15 cellular contexts compared by ENCODE assay signal in the genomic region with DNA sequence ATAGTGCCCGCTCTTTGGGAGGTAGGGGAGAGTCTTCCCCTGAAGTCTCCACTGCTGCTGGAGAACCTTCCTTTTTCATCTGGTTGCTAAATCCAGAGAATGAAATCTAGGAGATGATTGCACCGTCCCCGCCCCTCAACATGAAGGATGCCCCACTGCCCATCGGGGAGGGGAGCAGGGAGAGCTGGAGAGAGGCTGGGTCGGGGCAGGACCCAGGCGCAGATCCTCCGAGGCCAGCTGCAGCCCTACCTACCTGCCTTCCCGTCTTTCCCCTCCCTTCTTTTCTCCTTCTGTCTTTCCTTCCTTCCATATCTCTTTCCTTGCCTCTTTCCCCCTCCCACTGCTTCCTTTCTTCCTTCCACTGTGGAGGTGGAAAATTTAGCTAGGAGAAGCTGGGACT. TPM values are rescaled to one million over a fixed set of nuclear protein-coding genes. Genes with fewer than 3 reads are reported as not detected.
DNase-seq lines count a peak whose midpoint lies in the region; TF ChIP-seq lines count a peak whose summit lies in the region.
"Had no signal": no experiment of that assay in that cellular context is flagged by ENCODE, and none has a peak within 500 bp of the region (broad histone marks: within the 10 kb centered on the region; RNA-seq: fewer than 3 reads in every experiment).

No MANE protein-coding gene starts in this region.

- no peak for TF ChIP-seq CTCF in progenitor cell of endocrine pancreas (IDR thresholded peaks at IDR 0.05; ENCODE audit: unreplicated experiment)

- intact Hi-C loops in dendritic cell treated with granulocyte-macrophage colony-stimulating factor and Interleukin-4, amounts not matched to agents 40 ng/mL and 50 ng/mL, for 4 days (cut with micrococcal nuclease) = no loop called here

- H3K4me1 Mint-ChIP-seq in activated naive CD4-positive, alpha-beta T cell treated with anti-CD3 and anti-CD28 coated beads, Interleukin-2, amount 50 U/mL, for 24 hours = peaks cover 35% of the 10 kb centered on the region
- peaks cover 27% of the 10 kb centered on the region for H3K4me1 Mint-ChIP-seq in dendritic cell treated with granulocyte-macrophage colony-stimulating factor and Interleukin-4, amounts not matched to agents 40 ng/mL and 50 ng/mL, for 4 days (ENCODE audit: low read depth)
- H3K4me1 Mint-ChIP-seq in progenitor cell of endocrine pancreas (ENCODE audit: low read depth) = peaks cover 40% of the 10 kb centered on the region

- H3K27me3 Mint-ChIP-seq in activated naive CD4-positive, alpha-beta T cell treated with anti-CD3 and anti-CD28 coated beads, Interleukin-2, amount 50 U/mL, for 24 hours = no peaks in the 10 kb centered on the region
- peaks cover 31% of the 10 kb centered on the region for H3K27me3 Mint-ChIP-seq in dendritic cell treated with granulocyte-macrophage colony-stimulating factor and Interleukin-4, amounts not matched to agents 40 ng/mL and 50 ng/mL, for 4 days
- peaks cover 12% of the 10 kb centered on the region for H3K27me3 Mint-ChIP-seq in progenitor cell of endocrine pancreas
- H3K27me3 Mint-ChIP-seq: activated CD4-positive, alpha-beta memory T cell treated with anti-CD3 and anti-CD28 coated beads for 36 hours; activated T-cell treated with anti-CD3 and anti-CD28 coated beads, Interleukin-2, amount 50 U/mL, for 24 hours had no signal

- H3K4me3 Mint-ChIP-seq in activated naive CD4-positive, alpha-beta T cell treated with anti-CD3 and anti-CD28 coated beads, Interleukin-2, amount 50 U/mL, for 24 hours = no peak overlapping the region
- no peak overlapping the region for H3K4me3 Mint-ChIP-seq in dendritic cell treated with granulocyte-macrophage colony-stimulating factor and Interleukin-4, amounts not matched to agents 40 ng/mL and 50 ng/mL, for 4 days
- H3K4me3 Mint-ChIP-seq in progenitor cell of endocrine pancreas (ENCODE audit: low read depth) = peak overlapping the region; percentile 53
- H3K4me3 Mint-ChIP-seq: activated CD4-positive, alpha-beta memory T cell treated with anti-CD3 and anti-CD28 coated beads for 36 hours; activated T-cell treated with anti-CD3 and anti-CD28 coated beads, Interleukin-2, amount 50 U/mL, for 24 hours; immature natural killer cell had no signal

- no peaks in the 10 kb centered on the region for H3K9me3 Mint-ChIP-seq in activated naive CD4-positive, alpha-beta T cell treated with anti-CD3 and anti-CD28 coated beads, Interleukin-2, amount 50 U/mL, for 24 hours
- no peaks in the 10 kb centered on the region for H3K9me3 Mint-ChIP-seq in dendritic cell treated with granulocyte-macrophage colony-stimulating factor and Interleukin-4, amounts not matched to agents 40 ng/mL and 50 ng/mL, for 4 days
- no peaks in the 10 kb centered on the region for H3K9me3 Mint-ChIP-seq in progenitor cell of endocrine pancreas (ENCODE audit: low read depth)
- H3K9me3 Mint-ChIP-seq: activated CD4-positive, alpha-beta memory T cell treated with anti-CD3 and anti-CD28 coated beads for 36 hours; activated T-cell treated with anti-CD3 and anti-CD28 coated beads, Interleukin-2, amount 50 U/mL, for 24 hours; immature natural killer cell had no signal

- H3K36me3 Mint-ChIP-seq in activated naive CD4-positive, alpha-beta T cell treated with anti-CD3 and anti-CD28 coated beads, Interleukin-2, amount 50 U/mL, for 24 hours = no peaks in the 10 kb centered on the region
- no peaks in the 10 kb centered on the region for H3K36me3 Mint-ChIP-seq in dendritic cell treated with granulocyte-macrophage colony-stimulating factor and Interleukin-4, amounts not matched to agents 40 ng/mL and 50 ng/mL, for 4 days (ENCODE audit: low read depth)
- H3K36me3 Mint-ChIP-seq in progenitor cell of endocrine pancreas (ENCODE audit: insufficient read depth) = no peaks in the 10 kb centered on the region
- H3K36me3 Mint-ChIP-seq: activated CD4-positive, alpha-beta memory T cell treated with anti-CD3 and anti-CD28 coated beads for 36 hours; immature natural killer cell had no signal

- no peak for DNase-seq in activated naive CD4-positive, alpha-beta T cell treated with Interleukin-2 at 50 U/mL for 16 hours
- peak; percentile 53 for DNase-seq in iPS-NIHi11 (ENCODE audit: low spot score)
- DNase-seq in progenitor cell of endocrine pancreas (ENCODE audit: low spot score, unreplicated experiment) = no peak
- no peak for DNase-seq in NCI-H1048 (lab: John Stamatoyannopoulos, UW)
- no peak for DNase-seq in Kasumi-1 (lab: John Stamatoyannopoulos, UW)
- DNase-seq in AG08396 (ENCODE audit: low spot score) = no peak
- DNase-seq: activated CD4-positive, alpha-beta memory T cell treated with anti-CD3 and anti-CD28 coated beads for 36 hours; activated naive CD4-positive, alpha-beta T cell treated with anti-CD3 and anti-CD28 coated beads, Interleukin-2, amount 50 U/mL, for 16 hours; activated T-cell treated with anti-CD3 and anti-CD28 coated beads, Interleukin-2, amount 50 U/mL, for 24 hours; immature natural killer cell; NCI-H2227 treated with DMSO at 0.1 percent for 48 hours; stimulated activated naive CD4-positive, alpha-beta T cell; thyroid gland had no signal

- H3K27ac Mint-ChIP-seq in activated naive CD4-positive, alpha-beta T cell treated with anti-CD3 and anti-CD28 coated beads, Interleukin-2, amount 50 U/mL, for 24 hours = peak overlapping the region; percentile 9
- H3K27ac Mint-ChIP-seq in dendritic cell treated with granulocyte-macrophage colony-stimulating factor and Interleukin-4, amounts not matched to agents 40 ng/mL and 50 ng/mL, for 4 days = peak overlapping the region; percentile 50
- H3K27ac Mint-ChIP-seq in progenitor cell of endocrine pancreas = peak overlapping the region; percentile 7
- H3K27ac Mint-ChIP-seq: activated CD4-positive, alpha-beta memory T cell treated with anti-CD3 and anti-CD28 coated beads for 36 hours; activated T-cell treated with anti-CD3 and anti-CD28 coated beads, Interleukin-2, amount 50 U/mL, for 24 hours had no signal

RNA-seq across cellular contexts. Expression of a gene that starts 0.8 kb away (rescaled TPM):
- 110 and 117 TPM in 2 replicates for total RNA-seq in progenitor cell of endocrine pancreas

RNA-seq across cellular contexts. Expression of a gene that starts 47.7 kb away (rescaled TPM):
- 45.2 and 50.8 TPM in 2 replicates for total RNA-seq in progenitor cell of endocrine pancreas
